Comparison of ENCODE assay signal across 10 cellular contexts in genomic region chr17:66165537-66166123, GRCh38. TPM values are rescaled to one million over a fixed set of nuclear protein-coding genes. Genes with fewer than 3 reads are reported as not detected.
DNase-seq lines count a peak whose midpoint lies in the region; ATAC-seq and TF ChIP-seq lines count a peak whose summit lies in the region.
"Had no signal": no experiment of that assay in that cellular context is flagged by ENCODE, and none has a peak within 500 bp of the region (broad histone marks: within the 10 kb centered on the region; RNA-seq: fewer than 3 reads in every experiment).

No MANE protein-coding gene starts in this region.

- intact Hi-C loops in CD4-positive, alpha-beta T cell (cut with DNase I, micrococcal nuclease) = loop anchor here (1.0 to 10.0 kb wide), 9 partner anchors 603 to 1241 kb away; partner anchors contain the start of gene AXIN2 (in 1 of the 2)
- intact Hi-C loops in MCF 10A (cut with micrococcal nuclease) = loop anchor here (1.0 to 10.0 kb wide), 4 partner anchors 178 to 934 kb away; partner anchors contain the start of gene AXIN2
- intact Hi-C loops in left lung (cut with DNase I) = no loop called here

- POLR2A ChIA-PET in CD4-positive, alpha-beta T cell (lab: Charles Lee) = no interaction called here
- POLR2A ChIA-PET in MCF 10A (lab: Yijun Ruan, JAX) = no interaction called here

- no peak overlapping the region for H3K27ac ChIP-seq in CD4-positive, alpha-beta T cell (ENCODE audit: low read depth, low read length)
- no peak overlapping the region for H3K27ac ChIP-seq in left lung
- H3K27ac ChIP-seq: skin epidermis had no signal

- no peak for ATAC-seq in CD4-positive, alpha-beta T cell (ENCODE audit: poor library complexity)
- peak; percentile 84 for ATAC-seq in left lung
- ATAC-seq in GM21786 (IDR thresholded peaks at IDR 0.05; ENCODE audit: unreplicated experiment) = no peak
- ATAC-seq in GM19455 (IDR thresholded peaks at IDR 0.05; ENCODE audit: unreplicated experiment) = no peak

- no TSS peak for BruUV-seq in MCF 10A (replicated peaks; lab: Mats Ljungman, UMichigan)

- no peaks in the 10 kb centered on the region for H3K27me3 ChIP-seq in CD4-positive, alpha-beta T cell (ENCODE audit: control insufficient read depth, insufficient read depth, low read length)
- H3K27me3 ChIP-seq in left lung = no peaks in the 10 kb centered on the region

- H3K27me3 Mint-ChIP-seq in CD4-positive, alpha-beta T cell = no peaks in the 10 kb centered on the region
- H3K27me3 Mint-ChIP-seq in MCF 10A (ENCODE audit: insufficient read depth, unreplicated experiment) = no peaks in the 10 kb centered on the region
- H3K27me3 Mint-ChIP-seq: T-cell had no signal

- H3K9me3 ChIP-seq in CD4-positive, alpha-beta T cell (ENCODE audit: control insufficient read depth, low read length) = no peaks in the 10 kb centered on the region
- H3K9me3 ChIP-seq in left lung = no peaks in the 10 kb centered on the region

- no peak overlapping the region for H3K4me3 Mint-ChIP-seq in CD4-positive, alpha-beta T cell
- no peak overlapping the region for H3K4me3 Mint-ChIP-seq in MCF 10A (ENCODE audit: unreplicated experiment)
- H3K4me3 Mint-ChIP-seq: T-cell had no signal

- peak; percentile 86 for TF ChIP-seq CTCF in CD4-positive, alpha-beta T cell (IDR thresholded peaks at IDR 0.05)
- TF ChIP-seq CTCF in GM20000 (IDR thresholded peaks at IDR 0.05; ENCODE audit: extremely low read depth, missing control alignments) (peak; percentile 51), MCF 10A (IDR thresholded peaks at IDR 0.05; ENCODE audit: unreplicated experiment) (peak; percentile 75), left lung (IDR thresholded peaks at IDR 0.05) (peak; percentile 54 to 73)

- H3K27ac Mint-ChIP-seq in CD4-positive, alpha-beta T cell = no peak overlapping the region
- H3K27ac Mint-ChIP-seq in MCF 10A (ENCODE audit: low read depth, unreplicated experiment) = no peak overlapping the region
- H3K27ac Mint-ChIP-seq: T-cell had no signal

- H3K4me3 ChIP-seq in left lung = no peak overlapping the region
- H3K4me3 ChIP-seq: skin epidermis had no signal

- H3K9me3 Mint-ChIP-seq in CD4-positive, alpha-beta T cell = no peaks in the 10 kb centered on the region
- no peaks in the 10 kb centered on the region for H3K9me3 Mint-ChIP-seq in MCF 10A (ENCODE audit: unreplicated experiment)
- H3K9me3 Mint-ChIP-seq: T-cell had no signal

- H3K4me1 Mint-ChIP-seq in CD4-positive, alpha-beta T cell (ENCODE audit: low read depth) = peaks cover 10% of the 10 kb centered on the region
- H3K4me1 Mint-ChIP-seq in MCF 10A (ENCODE audit: insufficient read depth, unreplicated experiment) = no peaks in the 10 kb centered on the region

- H3K4me1 ChIP-seq in left lung = no peaks in the 10 kb centered on the region

- CTCF ChIA-PET in CD4-positive, alpha-beta T cell (lab: Charles Lee) = interaction anchor here (0.6 to 3.4 kb wide), 9 partner anchors 17 to 947 kb away, joined by 3 to 15 read pairs (median 3); no protein-coding TSS in a partner anchor
- CTCF ChIA-PET in MCF 10A (lab: Yijun Ruan, JAX) = interaction anchor here (0.5 to 8.1 kb wide), 9 partner anchors 12 to 933 kb away, joined by 3 to 80 read pairs (median 4); no protein-coding TSS in a partner anchor

- H3K36me3 ChIP-seq in left lung = no peaks in the 10 kb centered on the region

- H3K36me3 Mint-ChIP-seq in CD4-positive, alpha-beta T cell (ENCODE audit: low read depth) = no peaks in the 10 kb centered on the region
- no peaks in the 10 kb centered on the region for H3K36me3 Mint-ChIP-seq in MCF 10A (ENCODE audit: insufficient read depth, unreplicated experiment)
- H3K36me3 Mint-ChIP-seq: T-cell had no signal

- no peak for DNase-seq in CD4-positive, alpha-beta T cell
- DNase-seq in GM20000 (ENCODE audit: low spot score) (peak; percentile 52), NCI-H446 (lab: John Stamatoyannopoulos, UW) (peak; percentile 6 to 39), MCF 10A (ENCODE audit: unreplicated experiment) (peak; percentile 61), left lung (no peak)
- no peak for DNase-seq in activated CD8-positive, alpha-beta memory T cell treated with anti-CD3 and anti-CD28 coated beads for 24 hours

RNA-seq across cellular contexts. Expression of gene CEP112, which starts 26.3 kb away (rescaled TPM):
- 1 to 10 TPM; 1.6 to 2.2 TPM for total RNA-seq in CD4-positive, alpha-beta T cell
- total RNA-seq in MCF 10A (2022) = 8.1 and 12.5 TPM in 2 replicates
- 10 to 100 TPM; 23.0 to 23.8 TPM for total RNA-seq in left lung

Comparison
In these comparisons a context has a peak if more than half of its experiments do, and no peak if none do; other contexts are left out.
1. DNase-seq: peak in GM20000 (single experiment), NCI-H446 (2 of 2) and MCF 10A (single experiment); none in CD4-positive, alpha-beta T cell (0 of 10), left lung (0 of 2) and activated CD8-positive, alpha-beta memory T cell treated with anti-CD3 and anti-CD28 coated beads for 24 hours (single experiment).
2. intact Hi-C loops: an anchor here in CD4-positive, alpha-beta T cell (1.0 to 10.0 kb wide) and MCF 10A (1.0 to 10.0 kb wide); none called in left lung.
3. Peak in every context shown above with its lines, with median percentiles within 50 percentile points of each other: CTCF ChIP-seq.